In genomic region chr1:25821112-25821476, GRCh38 we compare ENCODE assay signal across 8 cellular contexts. TPM values are rescaled to one million over a fixed set of nuclear protein-coding genes. Genes with fewer than 3 reads are reported as not detected.
A peak's percentile ranks its signal among the peaks of the same experiment; 100 is the strongest.
DNase-seq lines count a peak whose midpoint lies in the region; ATAC-seq and TF ChIP-seq lines count a peak whose summit lies in the region.

No MANE protein-coding gene starts in this region.

- peaks cover 55% of the 10 kb centered on the region for H3K4me1 Mint-ChIP-seq in endothelial cell (ENCODE audit: unreplicated experiment)

- H3K4me3 Mint-ChIP-seq in endothelial cell (ENCODE audit: unreplicated experiment): peak overlapping the region; percentile 95

- ATAC-seq in HG03280 (IDR thresholded peaks at IDR 0.05; ENCODE audit: unreplicated experiment) (no peak), GM18907 (IDR thresholded peaks at IDR 0.05; ENCODE audit: unreplicated experiment) (no peak)

- CTCF ChIA-PET in OCI-LY7 (lab: Charles Lee; ENCODE audit: unreplicated experiment): interaction anchor here (1.2 kb wide), 1 partner anchor 10 kb away, joined by 3 read pairs; no protein-coding TSS in a partner anchor

- peaks cover 28% of the 10 kb centered on the region for H3K4me1 ChIP-seq in DOHH2 (ENCODE audit: control insufficient read depth, low read length)
- H3K4me1 ChIP-seq in OCI-LY7 (ENCODE audit: insufficient read depth, low read length, poor library complexity, severe bottlenecking): peaks cover 30% of the 10 kb centered on the region
- peaks cover 14% of the 10 kb centered on the region for H3K4me1 ChIP-seq in ovary (ENCODE audit: insufficient read depth)

- TF ChIP-seq POLR2A in ovary (IDR thresholded peaks at IDR 0.05): no peak

- TF ChIP-seq CTCF in DOHH2 (IDR thresholded peaks at IDR 0.05; ENCODE audit: low read depth, low read length, poor library complexity, severe bottlenecking): no peak
- no peak for TF ChIP-seq CTCF in OCI-LY7 (conservative IDR thresholded peaks at IDR 0.05; ENCODE audit: low read length)
- TF ChIP-seq CTCF in endothelial cell (IDR thresholded peaks at IDR 0.05; ENCODE audit: unreplicated experiment): no peak
- no peak for TF ChIP-seq CTCF in ovary (IDR thresholded peaks at IDR 0.05)

- H3K4me3 ChIP-seq in DOHH2 (ENCODE audit: low read length) (peak overlapping the region; percentile 86), OCI-LY7 (ENCODE audit: low read depth, low read length, poor library complexity, severe bottlenecking) (peak overlapping the region; percentile 84), ovary (peak overlapping the region; percentile 99)

- H3K27me3 ChIP-seq in DOHH2 (ENCODE audit: control insufficient read depth, low read length) (no peaks in the 10 kb centered on the region), ovary (no peaks in the 10 kb centered on the region)

- H3F3A ChIP-seq in DOHH2 (ENCODE audit: control insufficient read depth, insufficient read depth): no peaks in the 10 kb centered on the region; the same call in 1 of the 2 replicates

- H3K27me3 Mint-ChIP-seq in endothelial cell (ENCODE audit: unreplicated experiment): peaks cover 24% of the 10 kb centered on the region

- H4K20me1 ChIP-seq in DOHH2 (ENCODE audit: control insufficient read depth, insufficient read depth, low read depth, low read length) (no peaks in the 10 kb centered on the region), OCI-LY7 (ENCODE audit: insufficient read depth, low read length) (no peaks in the 10 kb centered on the region)

- TF ChIP-seq EP300 in ovary (IDR thresholded peaks at IDR 0.05): no peak

- peaks cover 24% of the 10 kb centered on the region for H3K36me3 Mint-ChIP-seq in endothelial cell (ENCODE audit: low read depth, unreplicated experiment)

- H3K36me3 ChIP-seq in DOHH2 (ENCODE audit: control insufficient read depth, low read length) (peaks cover 3% of the 10 kb centered on the region), OCI-LY7 (ENCODE audit: insufficient read depth, low read length) (peaks cover 2% of the 10 kb centered on the region; the same call in 1 of the 2 replicates), ovary (no peaks in the 10 kb centered on the region)

- intact Hi-C loops in OCI-LY7 (cut with micrococcal nuclease; ENCODE audit: unreplicated experiment) (loop anchor here (2.0 to 10.0 kb wide), 2 partner anchors 178 to 576 kb away; partner anchors contain the start of genes PAFAH2 and RSRP1), ovary (cut with DNase I) (loop anchor here in 2 of 4 donors (5.0 to 10.0 kb wide), 3 partner anchors 54 to 184 kb away; partner anchors contain the start of genes PAQR7 (in 2 of the 2) and PAFAH2 (in 1 of the 2))

- no peaks in the 10 kb centered on the region for H3K9me3 Mint-ChIP-seq in endothelial cell (ENCODE audit: unreplicated experiment)

- H3K9me2 ChIP-seq in DOHH2 (replicated peaks; ENCODE audit: control insufficient read depth, low read length) (no peaks in the 10 kb centered on the region), OCI-LY7 (ENCODE audit: insufficient read depth, low read length) (no peaks in the 10 kb centered on the region)

- peak overlapping the region; percentile 85 for H3K27ac Mint-ChIP-seq in endothelial cell (ENCODE audit: unreplicated experiment)

- peak overlapping the region; percentile 77; the same call in 1 of the 2 replicates for H2AFZ ChIP-seq in OCI-LY7 (ENCODE audit: low read length)

- H3K4me2 ChIP-seq in DOHH2 (ENCODE audit: low read length) (peak overlapping the region; percentile 86), OCI-LY7 (ENCODE audit: low read length) (peak overlapping the region; percentile 74)

- BruUV-seq in OCI-LY7 (replicated peaks; lab: Mats Ljungman, UMichigan): no TSS peak

- H3K27ac ChIP-seq in DOHH2 (ENCODE audit: low read depth, low read length) (peak overlapping the region; percentile 71), OCI-LY7 (ENCODE audit: low read depth, low read length, poor library complexity, severe bottlenecking) (peak overlapping the region; percentile 87), ovary (peak overlapping the region in 1 of 2 donors; percentile 86)

- 14 to 28% (median 19%) methylated on average over 10 of the region's 10 CpGs for WGBS in ovary, 3 donors

- H3K79me2 ChIP-seq in DOHH2 (ENCODE audit: control insufficient read depth, low read length) (peaks cover 22% of the 10 kb centered on the region), OCI-LY7 (ENCODE audit: insufficient read depth, low read depth, low read length) (peaks cover 12% of the 10 kb centered on the region; the same call in 1 of the 2 replicates)

- POLR2A ChIA-PET in OCI-LY7 (lab: Charles Lee): interaction anchor here (2.0 kb wide), 1 partner anchor 177 kb away, joined by 6 read pairs; the partner anchor contains the start of gene PAFAH2

- DNase-seq in OCI-LY7 (ENCODE audit: low spot score) (peak; percentile 43), endothelial cell (ENCODE audit: low spot score) (no peak), ovary (no peak), NCI-H524 (lab: John Stamatoyannopoulos, UW) (no peak)
- no peak for DNase-seq in stimulated activated CD4-positive, alpha-beta T cell treated with anti-CD3 and anti-CD28 coated beads, Interleukin-1b, Interleukin-23, amount 100 ng/mL, for 48 hours

- H3K9me3 ChIP-seq in DOHH2 (ENCODE audit: control insufficient read depth, insufficient read depth, low read length) (no peaks in the 10 kb centered on the region), OCI-LY7 (ENCODE audit: low read length) (no peaks in the 10 kb centered on the region), ovary (no peaks in the 10 kb centered on the region)

RNA-seq across cellular contexts. Expression of gene MTFR1L, which starts 1.3 kb away (rescaled TPM):
- total RNA-seq in OCI-LY7 (2014; rRNA removed; shearing (Covaris generic)): 33.6 and 35.3 TPM in 2 replicates
- total RNA-seq in OCI-LY7 (2022) (43.4 and 51.2 TPM in 2 replicates), endothelial cell (ENCODE audit: unreplicated experiment) (48.1 TPM), ovary (100 to 1,000 TPM in 2 of 7 donors, 10 to 100 TPM in 5; 55.5 to 113 (median 97.4) TPM)
- polyA plus RNA-seq in ovary: 10 to 100 TPM; 73.0 to 97.1 TPM

RNA-seq across cellular contexts. Expression of gene SELENON, which starts 21.1 kb away (rescaled TPM):
- 5.6 and 9.9 TPM in 2 replicates for total RNA-seq in OCI-LY7 (2014; rRNA removed; shearing (Covaris generic))
- total RNA-seq in OCI-LY7 (2022) (28.1 and 28.3 TPM in 2 replicates), endothelial cell (ENCODE audit: unreplicated experiment) (284 TPM), ovary (100 to 1,000 TPM in 1 of 7 donors, 10 to 100 TPM in 6; 13.9 to 139 (median 69.2) TPM)
- polyA plus RNA-seq in ovary: 10 to 100 TPM; 45.7 to 51.9 TPM

RNA-seq across cellular contexts. Expression of gene AUNIP, which starts 38.2 kb away (rescaled TPM):
- 14.2 and 21.5 TPM in 2 replicates for total RNA-seq in OCI-LY7 (2014; rRNA removed; shearing (Covaris generic))
- total RNA-seq in OCI-LY7 (2022) (15.1 and 16.8 TPM in 2 replicates), endothelial cell (ENCODE audit: unreplicated experiment) (3.3 TPM), ovary (under 1 TPM in 6 of 7 donors, not detected in 1; 0.35 to 0.75 (median 0.44) TPM)
- polyA plus RNA-seq in ovary: under 1 TPM; 0.23 to 0.45 TPM

RNA-seq across cellular contexts. Expression of gene PAQR7, which starts 54.4 kb away (rescaled TPM):
- 0.22 and 0.28 TPM in 2 replicates for total RNA-seq in OCI-LY7 (2014; rRNA removed; shearing (Covaris generic))
- total RNA-seq in OCI-LY7 (2022) (1.3 and 1.8 TPM in 2 replicates), endothelial cell (ENCODE audit: unreplicated experiment) (18.7 TPM), ovary (10 to 100 TPM in 6 of 7 donors, 1 to 10 TPM in 1; 8.6 to 98.1 (median 72.2) TPM)
- polyA plus RNA-seq in ovary: 10 to 100 TPM; 19.4 to 23.3 TPM
